ENCODE assay signal across 19 cellular contexts in genomic region chr1:240244968-240245628, GRCh38.
DNase-seq lines count a peak whose midpoint lies in the region; ATAC-seq and TF ChIP-seq lines count a peak whose summit lies in the region.
"Had no signal": no experiment of that assay in that cellular context is flagged by ENCODE, and none has a peak within 500 bp of the region (broad histone marks: within the 10 kb centered on the region; RNA-seq: fewer than 3 reads in every experiment).

No MANE protein-coding gene starts in this region.

- peak overlapping the region; percentile 92 for H3K23ac ChIP-seq in IMR-90 (ENCODE audit: low read depth, low read length)
- no peak overlapping the region for H3K23ac ChIP-seq in mesendoderm (ENCODE audit: low read length)

- H3K56ac ChIP-seq in IMR-90 (ENCODE audit: extremely low read depth, insufficient read depth, low read length) (peak overlapping the region; percentile 96), mesendoderm (ENCODE audit: low read length) (no peak overlapping the region)

- H2AK5ac ChIP-seq in IMR-90 (ENCODE audit: low read depth, low read length) (peak overlapping the region; percentile 87), mesendoderm (ENCODE audit: low read length) (no peak overlapping the region)

- H3K27me3 Mint-ChIP-seq in chondrocyte (ENCODE audit: low read depth), result no peaks in the 10 kb centered on the region
- peaks cover 0 to 3% of the 10 kb centered on the region in 2 donors for H3K27me3 Mint-ChIP-seq in CD4-positive, alpha-beta memory T cell
- H3K27me3 Mint-ChIP-seq: activated naive CD8-positive, alpha-beta T cell treated with anti-CD3 and anti-CD28 coated beads, Interleukin-2, amount 50 U/mL, for 24 hours had no signal

- H4K8ac ChIP-seq in IMR-90 (ENCODE audit: low read depth in 2 of 2, low read length in 2 of 2) (peak overlapping the region; percentile 44 to 87), mesendoderm (ENCODE audit: low read depth, low read length) (no peak overlapping the region)

- peak overlapping the region; percentile 18 for H2AFZ ChIP-seq in IMR-90 (replicated peaks; ENCODE audit: low read length, poor library complexity)

- peak overlapping the region; percentile 80 for H3K14ac ChIP-seq in IMR-90 (replicated peaks; ENCODE audit: low read depth, low read length)

- no peak for TF ChIP-seq CTCF in AG10803 (conservative IDR thresholded peaks at IDR 0.05; ENCODE audit: low read length)
- no peak for TF ChIP-seq CTCF in IMR-90 (conservative IDR thresholded peaks at IDR 0.05; ENCODE audit: low read depth, low read length)
- no peak for TF ChIP-seq CTCF in chondrocyte (IDR thresholded peaks at IDR 0.05)

- in situ Hi-C loops in IMR-90 (cut with MboI; ENCODE audit: low sequenced_read_pairs), result no loop called here

- H3K9me3 ChIP-seq in IMR-90 (ENCODE audit: control insufficient read depth, insufficient read depth, low read length), result peaks cover 2% of the 10 kb centered on the region; the same call in 1 of the 2 replicates
- H3K9me3 ChIP-seq in CD4-positive, alpha-beta memory T cell (ENCODE audit: control insufficient read depth in 1 of 2, low read length in 2 of 2), result no peaks in the 10 kb centered on the region
- H3K9me3 ChIP-seq: SJCRH30 had no signal

- peak overlapping the region; percentile 62 for H3K27ac Mint-ChIP-seq in chondrocyte (ENCODE audit: unreplicated experiment)
- H3K27ac Mint-ChIP-seq in CD4-positive, alpha-beta memory T cell, result no peak overlapping the region
- H3K27ac Mint-ChIP-seq: activated naive CD8-positive, alpha-beta T cell treated with anti-CD3 and anti-CD28 coated beads, Interleukin-2, amount 50 U/mL, for 24 hours had no signal

- no peaks in the 10 kb centered on the region for H3K79me2 ChIP-seq in mesendoderm (ENCODE audit: control insufficient read depth, insufficient read depth, low read length)

- peak overlapping the region; percentile 1 for H2AK9ac ChIP-seq in IMR-90 (replicated peaks; ENCODE audit: low read depth, low read length, poor library complexity)

- H3K79me1 ChIP-seq in IMR-90 (ENCODE audit: low read depth in 1 of 2, low read length in 2 of 2), result peaks cover 5 to 37% of the 10 kb centered on the region in 2 experiments
- H3K79me1 ChIP-seq in mesendoderm (ENCODE audit: low read length), result no peaks in the 10 kb centered on the region

- H2BK5ac ChIP-seq in IMR-90 (ENCODE audit: low read depth, low read length, poor library complexity, severe bottlenecking) (peak overlapping the region; percentile 90), mesendoderm (ENCODE audit: low read length) (no peak overlapping the region)

- peak overlapping the region; percentile 63; the same call in 1 of the 2 replicates for H3K4me2 ChIP-seq in IMR-90 (ENCODE audit: low read depth, low read length)
- no peak overlapping the region for H3K4me2 ChIP-seq in mesendoderm (ENCODE audit: low read length)
- H3K4me2 ChIP-seq: BLaER1 had no signal

- H3K4me1 ChIP-seq in IMR-90 (ENCODE audit: control insufficient read depth, insufficient read depth, low read length) (peaks cover 12% of the 10 kb centered on the region), mesendoderm (ENCODE audit: control insufficient read depth, low read depth, low read length) (no peaks in the 10 kb centered on the region)
- no peaks in the 10 kb centered on the region for H3K4me1 ChIP-seq in CD4-positive, alpha-beta memory T cell (ENCODE audit: insufficient read depth, low read length)
- H3K4me1 ChIP-seq: BLaER1 had no signal

- no TSS peak for BruUV-seq in IMR-90 (replicated peaks; lab: Mats Ljungman, UMichigan)

- peak overlapping the region; percentile 86; the same call in 1 of the 2 replicates for H3K18ac ChIP-seq in IMR-90 (ENCODE audit: low read depth, low read length)
- H3K18ac ChIP-seq in mesendoderm (ENCODE audit: low read length), result no peak overlapping the region

- H3K27me3 ChIP-seq in IMR-90 (ENCODE audit: control insufficient read depth, insufficient read depth, low read length) (no peaks in the 10 kb centered on the region), mesendoderm (ENCODE audit: insufficient read depth, low read length, poor library complexity) (no peaks in the 10 kb centered on the region)
- H3K27me3 ChIP-seq in CD4-positive, alpha-beta memory T cell (ENCODE audit: insufficient read depth, low read length), result no peaks in the 10 kb centered on the region
- H3K27me3 ChIP-seq: BLaER1, SJCRH30 had no signal

- H3K36me3 ChIP-seq in IMR-90 (ENCODE audit: control insufficient read depth, insufficient read depth, low read length) (no peaks in the 10 kb centered on the region), mesendoderm (ENCODE audit: control insufficient read depth, insufficient read depth, low read length) (no peaks in the 10 kb centered on the region)
- no peaks in the 10 kb centered on the region for H3K36me3 ChIP-seq in CD4-positive, alpha-beta memory T cell (ENCODE audit: insufficient read depth, low read length)
- H3K36me3 ChIP-seq: BLaER1, SJCRH30 had no signal

- H2BK15ac ChIP-seq in IMR-90 (ENCODE audit: low read depth, low read length) (peak overlapping the region; percentile 81; the same call in 2 of the 3 replicates), mesendoderm (replicated peaks; ENCODE audit: low read depth) (no peak overlapping the region)

- TF ChIP-seq POLR2A in IMR-90 (IDR thresholded peaks at IDR 0.05; ENCODE audit: low read depth, low read length), result peak; percentile 5; the same call in 1 of the 2 replicates

- H3K9ac ChIP-seq in IMR-90 (ENCODE audit: low read depth, low read length), result peak overlapping the region; percentile 73; the same call in 1 of the 2 replicates
- H3K9ac ChIP-seq in mesendoderm (ENCODE audit: low read length), result no peak overlapping the region
- H3K9ac ChIP-seq: BLaER1 had no signal

- H3K9me1 ChIP-seq in IMR-90 (ENCODE audit: insufficient read depth, low read length), result peaks cover 7% of the 10 kb centered on the region; the same call in 1 of the 2 replicates

- peaks cover 9% of the 10 kb centered on the region for H3K36me3 Mint-ChIP-seq in chondrocyte (ENCODE audit: low read depth)
- no peaks in the 10 kb centered on the region for H3K36me3 Mint-ChIP-seq in CD4-positive, alpha-beta memory T cell

- 0% methylated on average over 2 of the region's 3 CpGs; no CpG with 5 or more reads in 1 of the 2 experiments for whole genome bisulfite sequencing in IMR-90 (ENCODE audit: extremely low coverage in 2 of 2, insufficient read length in 1 of 2), 2 experiments
- WGBS in mesendoderm (ENCODE audit: extremely low coverage, insufficient coverage, low lambda C conversion rate), result no CpG with 5 or more reads among the region's 3 CpGs

- H3K9me3 Mint-ChIP-seq in chondrocyte (ENCODE audit: low read depth), result peaks cover 13% of the 10 kb centered on the region
- peaks cover 0 to 9% (median 2%) of the 10 kb centered on the region in 8 donors for H3K9me3 Mint-ChIP-seq in CD4-positive, alpha-beta memory T cell

- no peaks in the 10 kb centered on the region for H4K20me1 ChIP-seq in IMR-90 (ENCODE audit: insufficient read depth, low read length)
- H4K20me1 ChIP-seq: BLaER1 had no signal

- H2BK120ac ChIP-seq in IMR-90 (ENCODE audit: low read depth, low read length), result peak overlapping the region; percentile 92
- H2BK120ac ChIP-seq in mesendoderm (ENCODE audit: low read depth, low read length), result no peak overlapping the region

- H4K5ac ChIP-seq in IMR-90 (ENCODE audit: low read depth, low read length) (peak overlapping the region; percentile 84; the same call in 1 of the 2 replicates), mesendoderm (ENCODE audit: low read length) (no peak overlapping the region)

- CTCF ChIA-PET in IMR-90 (lab: Yijun Ruan, JAX), result no interaction called here
- CTCF ChIA-PET in CD4-positive, alpha-beta memory T cell (lab: Charles Lee; ENCODE audit: partially characterized antibody), result no interaction called here

- TF ChIP-seq RAD21 in IMR-90 (IDR thresholded peaks at IDR 0.05; ENCODE audit: low read length), result no peak

- H3K4me3 Mint-ChIP-seq in chondrocyte (ENCODE audit: unreplicated experiment), result peak overlapping the region; percentile 2
- H3K4me3 Mint-ChIP-seq in CD4-positive, alpha-beta memory T cell, result no peak overlapping the region
- H3K4me3 Mint-ChIP-seq: activated naive CD8-positive, alpha-beta T cell treated with anti-CD3 and anti-CD28 coated beads, Interleukin-2, amount 50 U/mL, for 24 hours had no signal

- intact Hi-C loops in IMR-90 (cut with micrococcal nuclease), result no loop called here
- intact Hi-C loops in CD4-positive, alpha-beta memory T cell (cut with micrococcal nuclease), result no loop called here

- H3K4ac ChIP-seq in IMR-90 (ENCODE audit: low read depth, low read length), result peak overlapping the region; percentile 93
- H3K4ac ChIP-seq in mesendoderm (ENCODE audit: low read depth, low read length), result no peak overlapping the region

- H3K27ac ChIP-seq in IMR-90 (ENCODE audit: insufficient read depth, low read length), result peak overlapping the region; percentile 94
- no peak overlapping the region for H3K27ac ChIP-seq in mesendoderm (ENCODE audit: low read depth, low read length)
- no peak overlapping the region for H3K27ac ChIP-seq in CD4-positive, alpha-beta memory T cell (ENCODE audit: low read depth, low read length)
- H3K27ac ChIP-seq: BLaER1, SJCRH30 had no signal

- POLR2A ChIA-PET in IMR-90 (lab: Charles Lee; ENCODE audit: unreplicated experiment), result no interaction called here
- POLR2A ChIA-PET in CD4-positive, alpha-beta memory T cell (lab: Charles Lee; ENCODE audit: partially characterized antibody), result no interaction called here

- peak overlapping the region; percentile 92 for H4K91ac ChIP-seq in IMR-90 (ENCODE audit: insufficient read depth, low read depth, low read length)

- peaks cover 42% of the 10 kb centered on the region for H3K4me1 Mint-ChIP-seq in chondrocyte (ENCODE audit: low read depth)
- no peaks in the 10 kb centered on the region for H3K4me1 Mint-ChIP-seq in CD4-positive, alpha-beta memory T cell
- H3K4me1 Mint-ChIP-seq: activated naive CD8-positive, alpha-beta T cell treated with anti-CD3 and anti-CD28 coated beads, Interleukin-2, amount 50 U/mL, for 24 hours had no signal

- H2BK20ac ChIP-seq in IMR-90 (ENCODE audit: low read depth, low read length), result peak overlapping the region; percentile 83

- DNase-seq in AG10803 (ENCODE audit: low read depth) (peak; percentile 94), IMR-90 (peak; percentile 90), chondrocyte (ENCODE audit: low spot score) (no peak), non-pigmented ciliary epithelial cell (ENCODE audit: low read depth) (peak; percentile 59), mesendoderm (no peak), NCI-H748 (lab: John Stamatoyannopoulos, UW; ENCODE audit: unreplicated experiment) (no peak)
- no peak for DNase-seq in CD4-positive, alpha-beta memory T cell
- DNase-seq: activated CD4-positive, alpha-beta T cell treated with anti-CD3 and anti-CD28 coated beads, Interleukin-2, amount 50 U/mL, for 4 hours; activated naive CD8-positive, alpha-beta T cell treated with anti-CD3 and anti-CD28 coated beads, Interleukin-2, amount 50 U/mL, for 24 hours; activated T-cell treated with anti-CD3 and anti-CD28 coated beads, Interleukin-2, amount 50 U/mL, for 48 hours; DMS53; erythroblast; NCI-H187 treated with DMSO at 0.1 percent for 48 hours; NCI-H524; SJCRH30; stimulated activated naive CD4-positive, alpha-beta T cell treated with Interleukin-2 at 50 U/mL for 16 hours had no signal

- peak; percentile 70 for ATAC-seq in IMR-90 (ENCODE audit: low read depth)
- no peak for ATAC-seq in GM21423 (IDR thresholded peaks at IDR 0.05; ENCODE audit: unreplicated experiment)
- ATAC-seq: activated naive CD8-positive, alpha-beta T cell treated with anti-CD3 and anti-CD28 coated beads, Interleukin-2, amount 50 U/mL, for 24 hours; left lobe of liver had no signal

- dilution Hi-C loops in IMR-90 (cut with HindIII; ENCODE audit: low sequenced_read_pairs, unreplicated experiment), result no loop called here

- H3K4me3 ChIP-seq in AG10803 (ENCODE audit: low read length) (peak overlapping the region; percentile 20; the same call in 1 of the 2 replicates), IMR-90 (ENCODE audit: insufficient read depth, low read depth, low read length) (peak overlapping the region; percentile 17; the same call in 1 of the 2 replicates), mesendoderm (ENCODE audit: low read length) (no peak overlapping the region)
- H3K4me3 ChIP-seq in CD4-positive, alpha-beta memory T cell (ENCODE audit: low read length in 2 of 2), result no peak overlapping the region
- H3K4me3 ChIP-seq: BLaER1, SJCRH30 had no signal

Comparison
In these comparisons a context has a peak if more than half of its experiments do, and no peak if none do; other contexts are left out.
1. DNase-seq: peak in AG10803 (single experiment), IMR-90 (single experiment) and non-pigmented ciliary epithelial cell (single experiment); none in chondrocyte (single experiment), mesendoderm (single experiment), CD4-positive, alpha-beta memory T cell (0 of 5) and NCI-H748 (single experiment).
2. H3K4me3 ChIP-seq: peak in AG10803 (single experiment) and IMR-90 (single experiment); none in mesendoderm (single experiment) and CD4-positive, alpha-beta memory T cell (0 of 2).